8 cellular contexts compared by ENCODE assay signal in genomic region chr19:58033741-58034475, GRCh38. TPM values are rescaled to one million over a fixed set of nuclear protein-coding genes. Genes with fewer than 3 reads are reported as not detected.
DNase-seq lines count a peak whose midpoint lies in the region; ATAC-seq and TF ChIP-seq lines count a peak whose summit lies in the region.

Gene ZSCAN1, plus strand, starts transcription at chr19:58034025. Its CDS starts 3,812 bp downstream, at chr19:58037837.

- DNase-seq in Daoy (ENCODE audit: low read depth) (peak; percentile 44), T1000 (lab: John Stamatoyannopoulos, UW) (peak; percentile 92), stromal cell of bone marrow (ENCODE audit: low read depth) (peak; percentile 62), SHP77 treated with DMSO at 0.1 percent for 48 hours (lab: John Stamatoyannopoulos, UW) (no peak), OCI-LY7 (ENCODE audit: low spot score) (no peak)

- 7 to 8% methylated on average over 66 to 101 of the region's 101 CpGs for WGBS in esophagus, 2 donors
- WGBS in mesodermal cell (ENCODE audit: insufficient coverage in 2 of 2), 2 experiments: 33 to 37% methylated on average over 57 to 76 of the region's 101 CpGs

- no peak within 1 kb of the TSS for H3K27ac ChIP-seq in esophagus (ENCODE audit: low read depth in 2 of 2, low read length in 1 of 2)
- no peak within 1 kb of the TSS for H3K27ac ChIP-seq in mesodermal cell (ENCODE audit: low read depth, low read length, severe bottlenecking)
- no peak within 1 kb of the TSS for H3K27ac ChIP-seq in OCI-LY7 (ENCODE audit: low read depth, low read length, poor library complexity, severe bottlenecking)

- H3K27me3 ChIP-seq in esophagus (ENCODE audit: control insufficient read depth in 1 of 2, insufficient read depth in 2 of 2, low read length in 2 of 2): no peaks in the 10 kb centered on the region

- H3K4me3 ChIP-seq in esophagus (ENCODE audit: low read depth in 1 of 2, low read length in 2 of 2) (peak within 1 kb of the TSS; percentile 37 to 45), mesodermal cell (ENCODE audit: extremely low read depth, insufficient read depth, low read length, poor library complexity, severe bottlenecking) (peak within 1 kb of the TSS; percentile 16), OCI-LY7 (ENCODE audit: low read depth, low read length, poor library complexity, severe bottlenecking) (no peak within 1 kb of the TSS)

- POLR2A ChIA-PET in OCI-LY7 (lab: Charles Lee): no interaction called here

- H2AFZ ChIP-seq in OCI-LY7 (ENCODE audit: low read length): no peak within 1 kb of the TSS

- peaks cover 14 to 31% of the 10 kb centered on the region in 2 donors for H3K9me3 ChIP-seq in esophagus (ENCODE audit: control insufficient read depth in 2 of 2, insufficient read depth in 1 of 2, low read depth in 1 of 2, low read length in 1 of 2)
- H3K9me3 ChIP-seq in mesodermal cell (ENCODE audit: control insufficient read depth, low read length): peaks cover 28% of the 10 kb centered on the region
- H3K9me3 ChIP-seq in OCI-LY7 (ENCODE audit: low read length): no peaks in the 10 kb centered on the region

- TF ChIP-seq CTCF in OCI-LY7 (conservative IDR thresholded peaks at IDR 0.05; ENCODE audit: low read length): no peak

- no peaks in the 10 kb centered on the region for H3K79me2 ChIP-seq in OCI-LY7 (ENCODE audit: insufficient read depth, low read depth, low read length)

- H3K4me1 ChIP-seq in esophagus (ENCODE audit: control insufficient read depth in 2 of 2, insufficient read depth in 2 of 2, low read length in 1 of 2): peaks cover 0 to 3% of the 10 kb centered on the region in 2 donors
- H3K4me1 ChIP-seq in mesodermal cell (ENCODE audit: control insufficient read depth, insufficient read depth, low read length, poor library complexity, severe bottlenecking): no peaks in the 10 kb centered on the region
- H3K4me1 ChIP-seq in OCI-LY7 (ENCODE audit: insufficient read depth, low read length, poor library complexity, severe bottlenecking): no peaks in the 10 kb centered on the region

- CTCF ChIA-PET in OCI-LY7 (lab: Charles Lee; ENCODE audit: unreplicated experiment): no interaction called here

- no peak within 1 kb of the TSS for H3K4me2 ChIP-seq in OCI-LY7 (ENCODE audit: low read length)

- no peaks in the 10 kb centered on the region for H4K20me1 ChIP-seq in OCI-LY7 (ENCODE audit: insufficient read depth, low read length)

- intact Hi-C loops in OCI-LY7 (cut with micrococcal nuclease; ENCODE audit: unreplicated experiment): no loop called here

- H3K9me2 ChIP-seq in OCI-LY7 (ENCODE audit: insufficient read depth, low read length): no peaks in the 10 kb centered on the region

- no peak for ATAC-seq in GM19397 (IDR thresholded peaks at IDR 0.05; ENCODE audit: unreplicated experiment)

- no peaks in the 10 kb centered on the region for H3K36me3 ChIP-seq in esophagus (ENCODE audit: control insufficient read depth in 2 of 2, insufficient read depth in 2 of 2, low read length in 1 of 2)
- no peaks in the 10 kb centered on the region for H3K36me3 ChIP-seq in mesodermal cell (ENCODE audit: control insufficient read depth, insufficient read depth, low read length)
- no peaks in the 10 kb centered on the region for H3K36me3 ChIP-seq in OCI-LY7 (ENCODE audit: insufficient read depth, low read length)

- no TSS peak for BruUV-seq in OCI-LY7 (replicated peaks; lab: Mats Ljungman, UMichigan)

RNA-seq across cellular contexts. Expression of gene ZSCAN1, which starts in this region (rescaled TPM):
- not detected in 2 replicates for total RNA-seq in Daoy (2014; rRNA removed; shearing (Covaris generic))
- under 1 TPM in 1 of 2 donors, not detected in 1; 0.05 TPM for polyA plus RNA-seq in esophagus
- 1.0 TPM for polyA plus RNA-seq in mesodermal cell (2013, experiment 1 of 2)
- 1.1 TPM for polyA plus RNA-seq in mesodermal cell (2013, experiment 2 of 2)
- not detected in 2 replicates for total RNA-seq in OCI-LY7 (2014; rRNA removed; shearing (Covaris generic))
- not detected in 2 replicates for total RNA-seq in OCI-LY7 (2022)

Comparison
In these comparisons a context has a peak if more than half of its experiments do, and no peak if none do; other contexts are left out.
1. Peak in DNase-seq in Daoy; RNA of the gene not detected or under 1 TPM.
2. DNase-seq: peak in T1000 (single experiment) and stromal cell of bone marrow (single experiment); none in SHP77 treated with DMSO at 0.1 percent for 48 hours (single experiment) and OCI-LY7 (single experiment).